ENCODE assay signal across 13 cellular contexts in the genomic region with DNA sequence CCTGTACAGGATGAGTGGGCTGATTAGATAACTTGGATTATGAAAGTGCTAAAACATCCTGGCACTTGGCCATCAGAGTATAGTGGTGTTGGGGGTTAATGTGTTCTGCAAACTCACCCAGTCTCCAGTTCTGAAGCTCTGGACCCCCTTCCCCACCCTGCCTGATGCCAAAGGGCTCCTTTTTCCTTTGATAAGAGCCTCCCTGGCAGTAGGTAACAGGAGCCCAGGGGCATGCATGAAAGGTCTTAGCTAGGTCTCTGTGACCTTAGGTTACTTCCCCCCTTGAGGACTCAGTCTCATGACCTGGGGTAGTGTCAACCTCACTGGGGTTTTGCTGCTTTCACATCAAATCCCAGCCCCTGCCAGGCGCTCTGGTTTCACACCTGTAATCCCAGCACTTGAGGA. TPM values are rescaled to one million over a fixed set of nuclear protein-coding genes. Genes with fewer than 3 reads are reported as not detected.
DNase-seq lines count a peak whose midpoint lies in the region; ATAC-seq, FAIRE-seq and TF ChIP-seq lines count a peak whose summit lies in the region.
"Had no signal": no experiment of that assay in that cellular context is flagged by ENCODE, and none has a peak within 500 bp of the region (broad histone marks: within the 10 kb centered on the region; RNA-seq: fewer than 3 reads in every experiment).

No MANE protein-coding gene starts in this region.

- intact Hi-C loops in HepG2 (cut with micrococcal nuclease; ENCODE audit: unreplicated experiment) (no loop called here), right lobe of liver (cut with DNase I) (loop anchor here in 1 of 2 donors (10.0 kb wide), 1 partner anchor 191 kb away; a partner anchor contains a TSS)

- peaks cover 15 to 41% of the 10 kb centered on the region in 2 donors for H3K4me1 Mint-ChIP-seq in stimulated activated naive B cell treated with anti-CD40 and anti-IgM and Interleukin-4, amounts not matched to agents 10 μg/mL and 1 μg/mL and 100 μg/mL, for 72 hours

- H4K20me1 ChIP-seq in HepG2 (ENCODE audit: insufficient read depth, low read length) = peaks cover 19% of the 10 kb centered on the region

- no peaks in the 10 kb centered on the region for H3K9me3 Mint-ChIP-seq in activated naive CD4-positive, alpha-beta T cell treated with anti-CD3 and anti-CD28 coated beads, Interleukin-2, amount 50 U/mL, for 72 hours
- H3K9me3 Mint-ChIP-seq in stimulated activated naive B cell treated with anti-CD40 and anti-IgM and Interleukin-4, amounts not matched to agents 10 μg/mL and 1 μg/mL and 100 μg/mL, for 72 hours = no peaks in the 10 kb centered on the region

- CTCF ChIA-PET in HepG2 (lab: Yijun Ruan, JAX; ENCODE audit: low intra/inter-chr PET ratio, low total read pairs) = no interaction called here

- no peak overlapping the region for H2AFZ ChIP-seq in HepG2 (ENCODE audit: low read length)
- H2AFZ ChIP-seq: GM23248 had no signal

- in situ Hi-C loops in HepG2 (cut with HindIII; ENCODE audit: extremely low pct_ligation_motif_present, low pct_unique_long_range_greater_than_20kb) = no loop called here

- H3K27ac ChIP-seq in HepG2 (ENCODE audit: extremely low read length, insufficient read depth, low read length) (no peak overlapping the region), right lobe of liver (no peak overlapping the region)
- H3K27ac ChIP-seq: GM23248 had no signal

- H3K79me2 ChIP-seq in HepG2 (ENCODE audit: insufficient read depth, low read length) = peaks cover 34% of the 10 kb centered on the region

- no peak for TF ChIP-seq CTCF in HepG2 (CRISPR knock-in tag; IDR thresholded peaks at IDR 0.05)
- no peak for TF ChIP-seq CTCF in right lobe of liver (IDR thresholded peaks at IDR 0.05)

- H3K36me3 ChIP-seq in HepG2 (replicated peaks in 1 of 2; ENCODE audit: control insufficient read depth in 1 of 2, insufficient read depth in 2 of 2, low read length in 2 of 2) (peaks cover 0 to 17% of the 10 kb centered on the region in 2 experiments; a peak in 3 of 5 replicates), right lobe of liver (peaks cover 0 to 16% (median 7%) of the 10 kb centered on the region in 4 donors)

- H3K9ac ChIP-seq in HepG2 (ENCODE audit: insufficient read depth, low read depth, low read length) = no peak overlapping the region

- H3K36me3 Mint-ChIP-seq in activated naive CD4-positive, alpha-beta T cell treated with anti-CD3 and anti-CD28 coated beads, Interleukin-2, amount 50 U/mL, for 72 hours = peaks cover 28 to 39% of the 10 kb centered on the region in 2 donors
- H3K36me3 Mint-ChIP-seq in stimulated activated naive B cell treated with anti-CD40 and anti-IgM and Interleukin-4, amounts not matched to agents 10 μg/mL and 1 μg/mL and 100 μg/mL, for 72 hours = peaks cover 22 to 42% of the 10 kb centered on the region in 2 donors

- H3K27ac Mint-ChIP-seq in activated naive CD4-positive, alpha-beta T cell treated with anti-CD3 and anti-CD28 coated beads, Interleukin-2, amount 50 U/mL, for 72 hours = peak overlapping the region; percentile 88 to 96
- H3K27ac Mint-ChIP-seq in stimulated activated naive B cell treated with anti-CD40 and anti-IgM and Interleukin-4, amounts not matched to agents 10 μg/mL and 1 μg/mL and 100 μg/mL, for 72 hours = peak overlapping the region; percentile 81

- no TSS peak for BruUV-seq in HepG2 (replicated peaks; lab: Mats Ljungman, UMichigan)

- peaks cover 2 to 17% of the 10 kb centered on the region in 2 experiments; a peak in 3 of 5 replicates for H3K27me3 ChIP-seq in HepG2 (ENCODE audit: control insufficient read depth in 1 of 2, insufficient read depth in 2 of 2, low read length in 2 of 2)
- no peaks in the 10 kb centered on the region for H3K27me3 ChIP-seq in right lobe of liver
- H3K27me3 ChIP-seq: esophagus squamous epithelium had no signal

- FAIRE-seq in HepG2 (lab: Jason Lieb, UNC) = no peak

- peak overlapping the region; percentile 96 to 98 for H3K4me3 Mint-ChIP-seq in stimulated activated naive B cell treated with anti-CD40 and anti-IgM and Interleukin-4, amounts not matched to agents 10 μg/mL and 1 μg/mL and 100 μg/mL, for 72 hours

- H3K4me1 ChIP-seq in HepG2 (ENCODE audit: insufficient read depth, low read length) = peaks cover 33% of the 10 kb centered on the region
- H3K4me1 ChIP-seq in right lobe of liver = peaks cover 0 to 31% (median 6%) of the 10 kb centered on the region in 4 donors

- H3K9me3 ChIP-seq in HepG2 (ENCODE audit: low read length) (no peaks in the 10 kb centered on the region), right lobe of liver (no peaks in the 10 kb centered on the region)
- H3K9me3 ChIP-seq: esophagus squamous epithelium, mucosa of descending colon had no signal

- no peak for TF ChIP-seq RAD21 in HepG2 (CRISPR knock-in tag; IDR thresholded peaks at IDR 0.05)

- TF ChIP-seq POLR2A in HepG2 (IDR thresholded peaks at IDR 0.05; ENCODE audit: insufficient read depth in 1 of 2, low read depth in 2 of 2, low read length in 2 of 2) = peak in 1 of 2 experiments; percentile 51; a peak in 2 of 4 replicates
- TF ChIP-seq POLR2A in right lobe of liver (IDR thresholded peaks at IDR 0.05) = no peak

- no peak for ATAC-seq in HepG2
- ATAC-seq in right lobe of liver = no peak
- no peak for ATAC-seq in activated naive CD4-positive, alpha-beta T cell treated with anti-CD3 and anti-CD28 coated beads, Interleukin-2, amount 50 U/mL, for 72 hours
- ATAC-seq in stimulated activated naive B cell treated with anti-CD40 and anti-IgM and Interleukin-4, amounts not matched to agents 10 μg/mL and 1 μg/mL and 100 μg/mL, for 72 hours (replicated peaks) = peak; percentile 12 to 19
- no peak for ATAC-seq in HG03342 (IDR thresholded peaks at IDR 0.05; ENCODE audit: unreplicated experiment)
- ATAC-seq in GM21723 (IDR thresholded peaks at IDR 0.05; ENCODE audit: unreplicated experiment) = no peak
- ATAC-seq: mucosa of descending colon had no signal

- POLR2A ChIA-PET in HepG2 (lab: Yijun Ruan, JAX) = interaction anchor here (0.7 to 2.8 kb wide), 9 partner anchors 11 to 190 kb away, joined by 3 to 16 read pairs (median 4); a partner anchor contains a TSS

- DNase-seq in HepG2 (ENCODE audit: low spot score) = no peak
- no peak for DNase-seq in right lobe of liver
- DNase-seq in NAMALWA (ENCODE audit: low spot score) = peak; percentile 38
- DNase-seq in activated naive CD4-positive, alpha-beta T cell treated with anti-CD3 and anti-CD28 coated beads, Interleukin-2, amount 50 U/mL, for 72 hours (ENCODE audit: low spot score in 2 of 2) = no peak
- no peak for DNase-seq in stimulated activated naive B cell treated with anti-CD40 and anti-IgM and Interleukin-4, amounts not matched to agents 10 μg/mL and 1 μg/mL and 100 μg/mL, for 72 hours
- DNase-seq in 8988T = no peak
- DNase-seq: esophagus squamous epithelium, GM23248, NCI-H1694 treated with DMSO at 0.1 percent for 48 hours, retina had no signal

- no peak overlapping the region for H3K4me3 ChIP-seq in HepG2 (replicated peaks in 1 of 3; ENCODE audit: insufficient read depth in 1 of 3, low read depth in 2 of 3, low read length in 3 of 3)
- H3K4me3 ChIP-seq in right lobe of liver = no peak overlapping the region
- H3K4me3 ChIP-seq: mucosa of descending colon had no signal

- peaks cover 7 to 10% of the 10 kb centered on the region in 2 donors for H3K27me3 Mint-ChIP-seq in stimulated activated naive B cell treated with anti-CD40 and anti-IgM and Interleukin-4, amounts not matched to agents 10 μg/mL and 1 μg/mL and 100 μg/mL, for 72 hours

- H3K4me2 ChIP-seq in HepG2 (ENCODE audit: low read depth, low read length) = no peak overlapping the region

- TF ChIP-seq EP300 in HepG2 (IDR thresholded peaks at IDR 0.05; ENCODE audit: low read depth in 2 of 2, low read length in 2 of 2) (no peak), HepG2 (CRISPR knock-in tag; IDR thresholded peaks at IDR 0.05; ENCODE audit: borderline replicate concordance) (no peak)

- 100% methylated on average over 1 of the region's 1 CpG for WGBS in HepG2 (ENCODE audit: low lambda C conversion rate)
- 60% methylated on average over 1 of the region's 1 CpG for WGBS in right lobe of liver (ENCODE audit: insufficient coverage, low coverage, low lambda C conversion rate, missing lambda C conversion rate)

RNA-seq across cellular contexts. Expression of a gene that starts 2.5 kb away (rescaled TPM):
- total RNA-seq in HepG2 (2016; rRNA removed; fragmentation: Illumina TruSeq; extraction: Trizol) = 281 and 319 TPM in 2 replicates
- 424 and 447 TPM in 2 replicates for total RNA-seq in HepG2 (2016; cell fraction: cytosol; rRNA removed; fragmentation: Illumina TruSeq; extraction: Trizol; ENCODE audit: low read depth)
- 291 and 334 TPM in 2 replicates for total RNA-seq in HepG2 (2016; cell fraction: insoluble cytoplasmic fraction; rRNA removed; fragmentation: Illumina TruSeq; extraction: Trizol)
- 667 and 807 TPM in 2 replicates for total RNA-seq in HepG2 (2016; cell fraction: membrane; rRNA removed; fragmentation: Illumina TruSeq; extraction: Trizol)
- total RNA-seq in HepG2 (2016; cell fraction: nucleus; rRNA removed; fragmentation: Illumina TruSeq; extraction: Trizol) = 139 and 147 TPM in 2 replicates
- 521 and 545 TPM in 2 replicates for polyA plus RNA-seq in HepG2 (2011; rRNA removed)
- 604 and 791 TPM in 2 replicates for polyA plus RNA-seq in HepG2 (2011; cell fraction: cytosol; rRNA removed)
- polyA plus RNA-seq in HepG2 (2011; cell fraction: nucleus; rRNA removed) = 232 and 285 TPM in 2 replicates
- 1,428 and 2,679 TPM in 2 replicates for polyA plus RNA-seq in HepG2 (2012)
- polyA plus RNA-seq in HepG2 (2016; cell fraction: cytosol; fragmentation: Illumina TruSeq; extraction: Trizol; ENCODE audit: low read depth) = 858 and 886 TPM in 2 replicates
- 429 and 441 TPM in 2 replicates for polyA plus RNA-seq in HepG2 (2016; cell fraction: insoluble cytoplasmic fraction; fragmentation: Illumina TruSeq; extraction: Trizol; ENCODE audit: low read depth)
- polyA plus RNA-seq in HepG2 (2016; cell fraction: membrane; fragmentation: Illumina TruSeq; extraction: Trizol; ENCODE audit: low read depth) = 1,075 and 1,148 TPM in 2 replicates
- 346 and 368 TPM in 2 replicates for polyA plus RNA-seq in HepG2 (2016; cell fraction: nucleus; fragmentation: Illumina TruSeq; extraction: Trizol; ENCODE audit: insufficient read depth, low read depth)
- polyA minus RNA-seq in HepG2 (2011; rRNA and poly(A)+ RNA removed; ENCODE audit: low replicate concordance) = 312 and 362 TPM in 2 replicates
- polyA minus RNA-seq in HepG2 (2011; cell fraction: cytosol; rRNA and poly(A)+ RNA removed) = 181 and 188 TPM in 2 replicates
- polyA minus RNA-seq in HepG2 (2011; cell fraction: nucleus; rRNA and poly(A)+ RNA removed) = 59.9 and 62.0 TPM in 2 replicates
- 100 to 1,000 TPM; 147 to 669 (median 564) TPM for total RNA-seq in right lobe of liver
- total RNA-seq in activated naive CD4-positive, alpha-beta T cell treated with anti-CD3 and anti-CD28 coated beads, Interleukin-2, amount 50 U/mL, for 72 hours = 1,000 to 10,000 TPM; 2,643 to 2,829 TPM

RNA-seq across cellular contexts. Expression of a gene that starts 2.6 kb away (rescaled TPM):
- 57.2 and 64.5 TPM in 2 replicates for total RNA-seq in HepG2 (2016; rRNA removed; fragmentation: Illumina TruSeq; extraction: Trizol)
- 20.0 and 25.8 TPM in 2 replicates for total RNA-seq in HepG2 (2016; cell fraction: cytosol; rRNA removed; fragmentation: Illumina TruSeq; extraction: Trizol; ENCODE audit: low read depth)
- 65.5 and 75.0 TPM in 2 replicates for total RNA-seq in HepG2 (2016; cell fraction: insoluble cytoplasmic fraction; rRNA removed; fragmentation: Illumina TruSeq; extraction: Trizol)
- 24.2 and 27.6 TPM in 2 replicates for total RNA-seq in HepG2 (2016; cell fraction: membrane; rRNA removed; fragmentation: Illumina TruSeq; extraction: Trizol)
- 26.5 and 38.1 TPM in 2 replicates for total RNA-seq in HepG2 (2016; cell fraction: nucleus; rRNA removed; fragmentation: Illumina TruSeq; extraction: Trizol)
- polyA plus RNA-seq in HepG2 (2011; rRNA removed) = 71.5 and 75.3 TPM in 2 replicates
- 56.6 and 79.4 TPM in 2 replicates for polyA plus RNA-seq in HepG2 (2011; cell fraction: cytosol; rRNA removed)
- polyA plus RNA-seq in HepG2 (2011; cell fraction: nucleus; rRNA removed) = 36.6 and 51.3 TPM in 2 replicates
- 50.0 and 50.9 TPM in 2 replicates for polyA plus RNA-seq in HepG2 (2012)
- polyA plus RNA-seq in HepG2 (2016; cell fraction: cytosol; fragmentation: Illumina TruSeq; extraction: Trizol; ENCODE audit: low read depth) = 29.4 and 33.3 TPM in 2 replicates
- polyA plus RNA-seq in HepG2 (2016; cell fraction: insoluble cytoplasmic fraction; fragmentation: Illumina TruSeq; extraction: Trizol; ENCODE audit: low read depth) = 101 and 102 TPM in 2 replicates
- polyA plus RNA-seq in HepG2 (2016; cell fraction: membrane; fragmentation: Illumina TruSeq; extraction: Trizol; ENCODE audit: low read depth) = 32.9 and 35.8 TPM in 2 replicates
- polyA plus RNA-seq in HepG2 (2016; cell fraction: nucleus; fragmentation: Illumina TruSeq; extraction: Trizol; ENCODE audit: insufficient read depth, low read depth) = 67.5 and 70.8 TPM in 2 replicates
- polyA minus RNA-seq in HepG2 (2011; rRNA and poly(A)+ RNA removed; ENCODE audit: low replicate concordance) = 160 and 193 TPM in 2 replicates
- polyA minus RNA-seq in HepG2 (2011; cell fraction: cytosol; rRNA and poly(A)+ RNA removed) = 44.6 and 56.9 TPM in 2 replicates
- 21.2 and 22.9 TPM in 2 replicates for polyA minus RNA-seq in HepG2 (2011; cell fraction: nucleus; rRNA and poly(A)+ RNA removed)
- total RNA-seq in right lobe of liver = 10 to 100 TPM; 20.8 to 60.5 (median 25.9) TPM
- total RNA-seq in activated naive CD4-positive, alpha-beta T cell treated with anti-CD3 and anti-CD28 coated beads, Interleukin-2, amount 50 U/mL, for 72 hours = 10 to 100 TPM; 54.5 to 73.1 TPM

RNA-seq across cellular contexts. Expression of a gene that starts 15.6 kb away (rescaled TPM):
- 44.4 and 99.9 TPM in 2 replicates for total RNA-seq in HepG2 (2016; rRNA removed; fragmentation: Illumina TruSeq; extraction: Trizol)
- total RNA-seq in HepG2 (2016; cell fraction: cytosol; rRNA removed; fragmentation: Illumina TruSeq; extraction: Trizol; ENCODE audit: low read depth) = 33.7 and 41.4 TPM in 2 replicates
- total RNA-seq in HepG2 (2016; cell fraction: insoluble cytoplasmic fraction; rRNA removed; fragmentation: Illumina TruSeq; extraction: Trizol) = 38.7 and 105 TPM in 2 replicates
- total RNA-seq in HepG2 (2016; cell fraction: membrane; rRNA removed; fragmentation: Illumina TruSeq; extraction: Trizol) = 46.2 and 54.2 TPM in 2 replicates
- 71.9 and 97.9 TPM in 2 replicates for total RNA-seq in HepG2 (2016; cell fraction: nucleus; rRNA removed; fragmentation: Illumina TruSeq; extraction: Trizol)
- 79.9 and 83.1 TPM in 2 replicates for polyA plus RNA-seq in HepG2 (2011; rRNA removed)
- 83.1 and 180 TPM in 2 replicates for polyA plus RNA-seq in HepG2 (2011; cell fraction: cytosol; rRNA removed)
- 74.5 and 85.3 TPM in 2 replicates for polyA plus RNA-seq in HepG2 (2011; cell fraction: nucleus; rRNA removed)
- polyA plus RNA-seq in HepG2 (2012) = 39.6 and 41.4 TPM in 2 replicates
- 44.2 and 49.5 TPM in 2 replicates for polyA plus RNA-seq in HepG2 (2016; cell fraction: cytosol; fragmentation: Illumina TruSeq; extraction: Trizol; ENCODE audit: low read depth)
- polyA plus RNA-seq in HepG2 (2016; cell fraction: insoluble cytoplasmic fraction; fragmentation: Illumina TruSeq; extraction: Trizol; ENCODE audit: low read depth) = 44.8 and 52.3 TPM in 2 replicates
- polyA plus RNA-seq in HepG2 (2016; cell fraction: membrane; fragmentation: Illumina TruSeq; extraction: Trizol; ENCODE audit: low read depth) = 41.2 and 46.0 TPM in 2 replicates
- polyA plus RNA-seq in HepG2 (2016; cell fraction: nucleus; fragmentation: Illumina TruSeq; extraction: Trizol; ENCODE audit: insufficient read depth, low read depth) = 165 and 175 TPM in 2 replicates
- polyA minus RNA-seq in HepG2 (2011; rRNA and poly(A)+ RNA removed; ENCODE audit: low replicate concordance) = 58.2 and 70.2 TPM in 2 replicates
- polyA minus RNA-seq in HepG2 (2011; cell fraction: cytosol; rRNA and poly(A)+ RNA removed) = 23.7 and 37.5 TPM in 2 replicates
- polyA minus RNA-seq in HepG2 (2011; cell fraction: nucleus; rRNA and poly(A)+ RNA removed) = 8.4 and 8.7 TPM in 2 replicates
- total RNA-seq in right lobe of liver = 10 to 100 TPM in 5 of 6 experiments, 1 to 10 TPM in 1; 8.8 to 43.2 (median 11.5) TPM
- 10 to 100 TPM; 46.1 to 49.7 TPM for total RNA-seq in activated naive CD4-positive, alpha-beta T cell treated with anti-CD3 and anti-CD28 coated beads, Interleukin-2, amount 50 U/mL, for 72 hours

RNA-seq across cellular contexts. Expression of a gene that starts 19.3 kb away (rescaled TPM):
- total RNA-seq in HepG2 (2016; rRNA removed; fragmentation: Illumina TruSeq; extraction: Trizol) = 0.15 and 0.18 TPM in 2 replicates
- not detected in 2 replicates for total RNA-seq in HepG2 (2016; cell fraction: cytosol; rRNA removed; fragmentation: Illumina TruSeq; extraction: Trizol; ENCODE audit: low read depth)
- 0.06 and 0.35 TPM in 2 replicates for total RNA-seq in HepG2 (2016; cell fraction: insoluble cytoplasmic fraction; rRNA removed; fragmentation: Illumina TruSeq; extraction: Trizol)
- total RNA-seq in HepG2 (2016; cell fraction: membrane; rRNA removed; fragmentation: Illumina TruSeq; extraction: Trizol) = 0.07 and 0.28 TPM in 2 replicates
- 0.12 and 0.22 TPM in 2 replicates for total RNA-seq in HepG2 (2016; cell fraction: nucleus; rRNA removed; fragmentation: Illumina TruSeq; extraction: Trizol)
- 0.20 and 0.73 TPM in 2 replicates for polyA plus RNA-seq in HepG2 (2011; rRNA removed)
- polyA plus RNA-seq in HepG2 (2011; cell fraction: cytosol; rRNA removed) = 0.32 and 0.46 TPM in 2 replicates
- polyA plus RNA-seq in HepG2 (2011; cell fraction: nucleus; rRNA removed) = 1.5 and 1.8 TPM in 2 replicates
- 0.27 and 0.32 TPM in 2 replicates for polyA plus RNA-seq in HepG2 (2012)
- polyA plus RNA-seq in HepG2 (2016; cell fraction: cytosol; fragmentation: Illumina TruSeq; extraction: Trizol; ENCODE audit: low read depth) = not detected in 2 replicates
- 0.22 TPM in 1 of 2 replicates, not detected in the other for polyA plus RNA-seq in HepG2 (2016; cell fraction: insoluble cytoplasmic fraction; fragmentation: Illumina TruSeq; extraction: Trizol; ENCODE audit: low read depth)
- 0.12 TPM in 1 of 2 replicates, not detected in the other for polyA plus RNA-seq in HepG2 (2016; cell fraction: membrane; fragmentation: Illumina TruSeq; extraction: Trizol; ENCODE audit: low read depth)
- polyA plus RNA-seq in HepG2 (2016; cell fraction: nucleus; fragmentation: Illumina TruSeq; extraction: Trizol; ENCODE audit: insufficient read depth, low read depth) = 0.45 and 0.62 TPM in 2 replicates
- polyA minus RNA-seq in HepG2 (2011; rRNA and poly(A)+ RNA removed; ENCODE audit: low replicate concordance) = 0.32 TPM in 1 of 2 replicates, not detected in the other
- polyA minus RNA-seq in HepG2 (2011; cell fraction: cytosol; rRNA and poly(A)+ RNA removed) = not detected in 2 replicates
- 0.77 and 1.5 TPM in 2 replicates for polyA minus RNA-seq in HepG2 (2011; cell fraction: nucleus; rRNA and poly(A)+ RNA removed)
- 1 to 10 TPM; 2.9 to 6.0 (median 4.2) TPM for total RNA-seq in right lobe of liver
- total RNA-seq in activated naive CD4-positive, alpha-beta T cell treated with anti-CD3 and anti-CD28 coated beads, Interleukin-2, amount 50 U/mL, for 72 hours = 1 to 10 TPM; 1.5 to 1.7 TPM
- polyA plus RNA-seq: GM23248 had no signal

RNA-seq across cellular contexts. Expression of a gene that starts 40.2 kb away (rescaled TPM):
- total RNA-seq in HepG2 (2016; rRNA removed; fragmentation: Illumina TruSeq; extraction: Trizol) (0.20 and 0.80 TPM in 2 replicates), right lobe of liver (100 to 1,000 TPM in 3 of 6 experiments, 10 to 100 TPM in 2, 1 to 10 TPM in 1; 2.3 to 204 (median 125) TPM)
- 0.10 and 0.35 TPM in 2 replicates for total RNA-seq in HepG2 (2016; cell fraction: cytosol; rRNA removed; fragmentation: Illumina TruSeq; extraction: Trizol; ENCODE audit: low read depth)
- 0.27 and 0.80 TPM in 2 replicates for total RNA-seq in HepG2 (2016; cell fraction: insoluble cytoplasmic fraction; rRNA removed; fragmentation: Illumina TruSeq; extraction: Trizol)
- total RNA-seq in HepG2 (2016; cell fraction: membrane; rRNA removed; fragmentation: Illumina TruSeq; extraction: Trizol) = 0.48 and 0.71 TPM in 2 replicates
- 0.78 and 1.6 TPM in 2 replicates for total RNA-seq in HepG2 (2016; cell fraction: nucleus; rRNA removed; fragmentation: Illumina TruSeq; extraction: Trizol)
- 21.7 and 39.9 TPM in 2 replicates for polyA plus RNA-seq in HepG2 (2011; rRNA removed)
- 24.1 and 25.1 TPM in 2 replicates for polyA plus RNA-seq in HepG2 (2011; cell fraction: cytosol; rRNA removed)
- 62.7 and 74.1 TPM in 2 replicates for polyA plus RNA-seq in HepG2 (2011; cell fraction: nucleus; rRNA removed)
- 15.1 and 16.8 TPM in 2 replicates for polyA plus RNA-seq in HepG2 (2012)
- 0.22 and 0.23 TPM in 2 replicates for polyA plus RNA-seq in HepG2 (2016; cell fraction: cytosol; fragmentation: Illumina TruSeq; extraction: Trizol; ENCODE audit: low read depth)
- 0.29 and 0.58 TPM in 2 replicates for polyA plus RNA-seq in HepG2 (2016; cell fraction: insoluble cytoplasmic fraction; fragmentation: Illumina TruSeq; extraction: Trizol; ENCODE audit: low read depth)
- 0.19 TPM in 2 replicates for polyA plus RNA-seq in HepG2 (2016; cell fraction: membrane; fragmentation: Illumina TruSeq; extraction: Trizol; ENCODE audit: low read depth)
- 2.5 and 3.1 TPM in 2 replicates for polyA plus RNA-seq in HepG2 (2016; cell fraction: nucleus; fragmentation: Illumina TruSeq; extraction: Trizol; ENCODE audit: insufficient read depth, low read depth)
- 0.14 and 19.3 TPM in 2 replicates for polyA minus RNA-seq in HepG2 (2011; rRNA and poly(A)+ RNA removed; ENCODE audit: low replicate concordance)
- 14.2 and 17.5 TPM in 2 replicates for polyA minus RNA-seq in HepG2 (2011; cell fraction: cytosol; rRNA and poly(A)+ RNA removed)
- 14.4 and 18.8 TPM in 2 replicates for polyA minus RNA-seq in HepG2 (2011; cell fraction: nucleus; rRNA and poly(A)+ RNA removed)
- total RNA-seq in activated naive CD4-positive, alpha-beta T cell treated with anti-CD3 and anti-CD28 coated beads, Interleukin-2, amount 50 U/mL, for 72 hours = 1 to 10 TPM in 1 of 2 donors, not detected in 1; 9.5 TPM

Comparison
In these comparisons a context has a peak if more than half of its experiments do, and no peak if none do; other contexts are left out.
1. ATAC-seq: peak in stimulated activated naive B cell treated with anti-CD40 and anti-IgM and Interleukin-4, amounts not matched to agents 10 μg/mL and 1 μg/mL and 100 μg/mL, for 72 hours (2 of 2); none in HepG2 (single experiment), right lobe of liver (0 of 4), activated naive CD4-positive, alpha-beta T cell treated with anti-CD3 and anti-CD28 coated beads, Interleukin-2, amount 50 U/mL, for 72 hours (0 of 2), HG03342 (single experiment) and GM21723 (single experiment).